Comparison of ENCODE assay signal across 31 cellular contexts in the genomic region with DNA sequence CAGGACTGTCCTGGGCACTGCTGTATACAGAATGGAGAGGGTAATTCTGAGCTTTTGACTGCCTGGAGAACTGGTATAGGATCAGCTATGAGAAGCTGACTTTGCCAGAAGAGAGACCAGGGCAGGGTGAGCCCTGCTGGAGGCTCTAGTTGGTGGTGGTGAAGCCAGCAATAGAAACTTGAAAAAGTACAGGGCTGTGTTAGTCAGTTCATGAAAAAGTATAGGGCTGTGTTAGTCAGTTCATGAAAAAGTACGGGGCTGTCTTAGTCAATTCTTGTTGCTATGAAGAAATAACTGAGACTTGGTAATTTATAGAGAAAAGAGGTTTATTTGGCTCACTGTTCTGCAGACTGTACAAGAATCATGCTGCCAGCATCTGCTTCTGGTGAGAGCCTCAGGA.
"Had no signal": no experiment of that assay in that cellular context is flagged by ENCODE, and none has a peak within 500 bp of the region (broad histone marks: within the 10 kb centered on the region; RNA-seq: fewer than 3 reads in every experiment).

No MANE protein-coding gene starts in this region.

- H3K9me3 ChIP-seq: neutrophil, ovary, psoas muscle, right lobe of liver, sigmoid colon, suprapubic skin, testis, tibial artery, transverse colon, upper lobe of right lung, uterus had no signal

- H3K79me2 ChIP-seq: parathyroid adenoma had no signal

- H3K4me3 ChIP-seq: ovary, psoas muscle, right lobe of liver, sigmoid colon, suprapubic skin, testis, tibial artery, transverse colon, upper lobe of right lung, uterus had no signal

- H3K27me3 Mint-ChIP-seq: progenitor cell of endocrine pancreas, type B pancreatic cell had no signal

- H3K36me3 ChIP-seq: neutrophil, ovary, right lobe of liver, sigmoid colon, suprapubic skin, tibial artery, transverse colon, upper lobe of right lung, uterus had no signal

- DNase-seq: naive thymus-derived CD8-positive, alpha-beta T cell; nephron progenitor cell; occipital lobe; ovary; posterior cingulate gyrus; psoas muscle; right cardiac atrium; right lobe of liver; sigmoid colon; small intestine; stimulated activated CD4-positive, alpha-beta T cell treated with anti-CD3 and anti-CD28 coated beads, Interleukin-15, amount 100 ng/mL, for 24 hours; stimulated activated CD4-positive, alpha-beta T cell treated with anti-CD3 and anti-CD28 coated beads, Interleukin-2, amount 100 ng/mL, for 24 hours; stimulated activated CD4-positive, alpha-beta T cell treated with anti-CD3 and anti-CD28 coated beads, Interleukin-2, amount 100 ng/mL, for 48 hours; stimulated activated CD4-positive, alpha-beta T cell treated with anti-CD3 and anti-CD28 coated beads, Interleukin-4, amount 100 ng/mL, for 24 hours; stimulated activated naive CD4-positive, alpha-beta T cell; stimulated activated naive CD8-positive, alpha-beta T cell treated with anti-CD3 and anti-CD28 coated beads, Interleukin-15, amount 100 ng/mL, for 72 hours; stimulated activated naive CD8-positive, alpha-beta T cell treated with anti-CD3 and anti-CD28 coated beads, Interleukin-15, Interleukin-2, amounts not matched to agents 100 U/mL and 50 U/mL, for 24 hours; substantia nigra; testis; tibial artery; transverse colon; upper lobe of right lung; uterus had no signal

- ATAC-seq: naive thymus-derived CD8-positive, alpha-beta T cell; natural killer cell treated with Interleukin-12 subunit alpha and Interleukin-12 subunit beta and Interleukin-15 and Interleukin-18, amount 100 ng/mL, for 72 hours; psoas muscle; right cardiac atrium; right lobe of liver; stimulated activated memory B cell treated with anti-CD40 and anti-IgM and Interleukin-4, amounts not matched to agents 10 μg/mL and 1 μg/mL and 100 μg/mL, for 72 hours; stimulated activated naive CD8-positive, alpha-beta T cell treated with anti-CD3 and anti-CD28 coated beads, Interleukin-15, amount 100 ng/mL, for 72 hours; stimulated activated naive CD8-positive, alpha-beta T cell treated with anti-CD3 and anti-CD28 coated beads, Interleukin-15, Interleukin-2, amounts not matched to agents 100 U/mL and 50 U/mL, for 24 hours; upper lobe of right lung had no signal

- H3K4me1 Mint-ChIP-seq: naive thymus-derived CD8-positive, alpha-beta T cell; neural crest cell; stimulated activated memory B cell treated with anti-CD40 and anti-IgM and Interleukin-4, amounts not matched to agents 10 μg/mL and 1 μg/mL and 100 μg/mL, for 72 hours; stimulated activated naive CD8-positive, alpha-beta T cell treated with anti-CD3 and anti-CD28 coated beads, Interleukin-15, amount 100 ng/mL, for 72 hours had no signal

- H3K9ac ChIP-seq: parathyroid adenoma had no signal

- H3K36me3 Mint-ChIP-seq: natural killer cell treated with Interleukin-12 subunit alpha and Interleukin-12 subunit beta and Interleukin-15 and Interleukin-18, amount 100 ng/mL, for 72 hours; stimulated activated memory B cell treated with anti-CD40 and anti-IgM and Interleukin-4, amounts not matched to agents 10 μg/mL and 1 μg/mL and 100 μg/mL, for 72 hours; type B pancreatic cell had no signal

- H3K4me3 Mint-ChIP-seq: naive thymus-derived CD8-positive, alpha-beta T cell; natural killer cell treated with Interleukin-12 subunit alpha and Interleukin-12 subunit beta and Interleukin-15 and Interleukin-18, amount 100 ng/mL, for 72 hours; nephron progenitor cell; neural crest cell; stimulated activated memory B cell treated with anti-CD40 and anti-IgM and Interleukin-4, amounts not matched to agents 10 μg/mL and 1 μg/mL and 100 μg/mL, for 72 hours; stimulated activated naive CD8-positive, alpha-beta T cell treated with anti-CD3 and anti-CD28 coated beads, Interleukin-15, amount 100 ng/mL, for 72 hours; type B pancreatic cell had no signal

- H3K27ac Mint-ChIP-seq: natural killer cell treated with Interleukin-12 subunit alpha and Interleukin-12 subunit beta and Interleukin-15 and Interleukin-18, amount 100 ng/mL, for 72 hours; nephron progenitor cell; progenitor cell of endocrine pancreas; stimulated activated memory B cell treated with anti-CD40 and anti-IgM and Interleukin-4, amounts not matched to agents 10 μg/mL and 1 μg/mL and 100 μg/mL, for 72 hours; stimulated activated naive CD8-positive, alpha-beta T cell treated with anti-CD3 and anti-CD28 coated beads, Interleukin-15, amount 100 ng/mL, for 72 hours; type B pancreatic cell had no signal

- H3K9me3 Mint-ChIP-seq: natural killer cell treated with Interleukin-12 subunit alpha and Interleukin-12 subunit beta and Interleukin-15 and Interleukin-18, amount 100 ng/mL, for 72 hours; neural crest cell; stimulated activated naive CD8-positive, alpha-beta T cell treated with anti-CD3 and anti-CD28 coated beads, Interleukin-15, amount 100 ng/mL, for 72 hours had no signal

- H3K27ac ChIP-seq: neutrophil, ovary, parathyroid adenoma, psoas muscle, right lobe of liver, sigmoid colon, suprapubic skin, testis, tibial artery, transverse colon, upper lobe of right lung, uterus had no signal

- H3K27me3 ChIP-seq: ovary, right lobe of liver, sigmoid colon, suprapubic skin, testis, transverse colon, upper lobe of right lung, uterus had no signal

- H3K4me1 ChIP-seq: parathyroid adenoma, psoas muscle, right lobe of liver, sigmoid colon, suprapubic skin, testis, tibial artery, transverse colon, upper lobe of right lung, uterus had no signal

- FAIRE-seq: small intestine had no signal

- H2AFZ ChIP-seq: parathyroid adenoma had no signal
